In the genomic region with DNA sequence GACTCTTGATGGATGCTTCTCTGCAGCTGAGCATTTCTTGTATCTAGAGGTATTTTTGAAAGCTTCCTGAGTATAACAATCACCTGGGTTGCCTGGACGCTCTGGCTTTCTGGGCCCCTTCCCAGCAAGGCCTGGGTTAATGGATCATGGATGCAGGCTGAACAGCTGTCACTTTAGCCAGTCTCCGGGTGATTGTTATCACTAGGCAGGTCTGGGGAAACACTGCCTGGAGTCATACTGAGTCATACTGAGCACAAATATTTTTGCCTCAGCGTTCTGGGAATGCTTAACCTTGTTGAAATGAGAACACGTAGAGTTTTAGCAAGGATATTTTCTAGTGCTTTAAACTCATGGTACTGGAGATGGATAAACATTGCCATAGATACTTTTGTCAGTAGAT, we compare ENCODE assay signal across 9 cellular contexts.
DNase-seq lines count a peak whose midpoint lies in the region; ATAC-seq and TF ChIP-seq lines count a peak whose summit lies in the region.
"Had no signal": no experiment of that assay in that cellular context is flagged by ENCODE, and none has a peak within 500 bp of the region (broad histone marks: within the 10 kb centered on the region; RNA-seq: fewer than 3 reads in every experiment).

No MANE protein-coding gene starts in this region.

- H3K4me2 ChIP-seq in HCT116 (ENCODE audit: low read length): 0 out of 2 replicates have a peak overlapping the region, but pooled peaks have one; percentile 9

- TF ChIP-seq RAD21 in HCT116 (IDR thresholded peaks at IDR 0.05; ENCODE audit: low read depth): no peak

- peaks cover 0 to 18% of the 10 kb centered on the region in 2 experiments; a peak in 2 of 4 replicates for H3K4me1 ChIP-seq in HCT116 (ENCODE audit: control insufficient read depth in 1 of 2, insufficient read depth in 2 of 2, low read length in 2 of 2)
- peaks cover 11% of the 10 kb centered on the region for H3K4me1 ChIP-seq in foreskin keratinocyte

- no peak for DNase-seq in HCT116 (ENCODE audit: low read depth, low spot score)
- DNase-seq in foreskin keratinocyte: peak; percentile 58 to 76
- DNase-seq in superior temporal gyrus (ENCODE audit: extremely low spot score): peak; percentile 9
- no peak for DNase-seq in cerebellar nuclear complex (lab: John Stamatoyannopoulos, UW)
- DNase-seq: activated CD4-positive, alpha-beta T cell treated with anti-CD3 and anti-CD28 coated beads for 48 hours; NCI-H345 had no signal

- CTCF ChIA-PET in HCT116 (lab: Charles Lee): interaction anchor here (1.2 kb wide), 1 partner anchor 149 kb away, joined by 4 read pairs; no protein-coding TSS in a partner anchor

- RAD21 ChIA-PET in HCT116 (lab: Charles Lee; ENCODE audit: low non-redundant PET in 1 of 2, low total read pairs in 2 of 2, uncharacterized antibody in 2 of 2, unreplicated experiment in 2 of 2): no interaction called here

- no peak overlapping the region for H3K9ac ChIP-seq in HCT116 (ENCODE audit: low read length)

- no peak for ATAC-seq in HCT116
- ATAC-seq in SK-N-SH treated with all-trans-retinoic acid at 6 μM for 48 hours: peak; percentile 83
- ATAC-seq in foreskin keratinocyte: peak; percentile 86
- ATAC-seq in GM19328 (IDR thresholded peaks at IDR 0.05; ENCODE audit: unreplicated experiment): no peak
- no peak for ATAC-seq in HG03280 (IDR thresholded peaks at IDR 0.05; ENCODE audit: unreplicated experiment)

- no peak for TF ChIP-seq POLR2A in HCT116 (IDR thresholded peaks at IDR 0.05; ENCODE audit: borderline replicate concordance, extremely low read depth, insufficient read depth, insufficient read length)

- no peak overlapping the region for H3K4me3 ChIP-seq in HCT116 (replicated peaks in 1 of 2; ENCODE audit: low read depth in 1 of 2, low read length in 2 of 2)

- POLR2A ChIA-PET in HCT116 (lab: Charles Lee): no interaction called here

- no peak for TF ChIP-seq CTCF in HCT116 (IDR thresholded peaks at IDR 0.05 in 2 of 3, conservative IDR thresholded peaks at IDR 0.05 in 1 of 3; ENCODE audit: borderline replicate concordance in 1 of 3, insufficient read depth in 1 of 3, low read depth in 2 of 3, low read length in 2 of 3)
- no peak for TF ChIP-seq CTCF in foreskin keratinocyte (conservative IDR thresholded peaks at IDR 0.05)

- no peaks in the 10 kb centered on the region for H3K9me3 ChIP-seq in HCT116 (ENCODE audit: control insufficient read depth in 1 of 2, insufficient read depth in 1 of 2, low read depth in 1 of 2, low read length in 2 of 2)

- H3K27ac ChIP-seq in HCT116 (ENCODE audit: low read depth, low read length) (no peak overlapping the region), foreskin keratinocyte (peak overlapping the region; percentile 87)

- intact Hi-C loops in HCT116 (cut with micrococcal nuclease): loop anchor here (5.0 to 10.0 kb wide), 4 partner anchors 398 to 1418 kb away; no protein-coding TSS in a partner anchor

- no peak overlapping the region for H2AFZ ChIP-seq in HCT116 (ENCODE audit: low read depth, low read length, poor library complexity, severe bottlenecking)

- H4K20me1 ChIP-seq in HCT116 (ENCODE audit: insufficient read depth): no peaks in the 10 kb centered on the region

- H3K36me3 ChIP-seq in HCT116 (ENCODE audit: control insufficient read depth in 1 of 2, insufficient read depth in 2 of 2, low read length in 2 of 2): no peaks in the 10 kb centered on the region

- BruUV-seq in HCT116 (replicated peaks; lab: Mats Ljungman, UMichigan): no TSS peak

- H3K9me2 ChIP-seq in HCT116 (ENCODE audit: insufficient read depth): no peaks in the 10 kb centered on the region

- H3K27me3 ChIP-seq in HCT116 (ENCODE audit: insufficient read depth, low read length) (no peaks in the 10 kb centered on the region), foreskin keratinocyte (no peaks in the 10 kb centered on the region)

- H3K79me2 ChIP-seq in HCT116 (ENCODE audit: insufficient read depth, low read length): no peaks in the 10 kb centered on the region

TF ChIP-seq in HCT116, 20 proteins besides CTCF, POLR2A, EP300 and RAD21:
- TF ChIP-seq POLR2AphosphoS5 (IDR thresholded peaks at IDR 0.05; ENCODE audit: low read depth, low read length) (no peak), SIN3A (IDR thresholded peaks at IDR 0.05; ENCODE audit: low read depth) (no peak), SP1 (IDR thresholded peaks at IDR 0.05; ENCODE audit: low read depth) (no peak), EZH2phosphoT487 (IDR thresholded peaks at IDR 0.05; ENCODE audit: borderline replicate concordance) (no peak), EGR1 (IDR thresholded peaks at IDR 0.05; ENCODE audit: low read depth) (no peak), FOSL1 (IDR thresholded peaks at IDR 0.05; ENCODE audit: low read depth) (no peak), ZFX (IDR thresholded peaks at IDR 0.05) (no peak), YY1 (IDR thresholded peaks at IDR 0.05; ENCODE audit: extremely low read depth, insufficient replicate concordance, low read depth, low read length) (no peak)
- TF ChIP-seq, protein P1, sequence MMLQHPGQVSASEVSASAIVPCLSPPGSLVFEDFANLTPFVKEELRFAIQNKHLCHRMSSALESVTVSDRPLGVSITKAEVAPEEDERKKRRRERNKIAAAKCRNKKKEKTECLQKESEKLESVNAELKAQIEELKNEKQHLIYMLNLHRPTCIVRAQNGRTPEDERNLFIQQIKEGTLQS (IDR thresholded peaks at IDR 0.05): no peak
- TF ChIP-seq, protein P2, sequence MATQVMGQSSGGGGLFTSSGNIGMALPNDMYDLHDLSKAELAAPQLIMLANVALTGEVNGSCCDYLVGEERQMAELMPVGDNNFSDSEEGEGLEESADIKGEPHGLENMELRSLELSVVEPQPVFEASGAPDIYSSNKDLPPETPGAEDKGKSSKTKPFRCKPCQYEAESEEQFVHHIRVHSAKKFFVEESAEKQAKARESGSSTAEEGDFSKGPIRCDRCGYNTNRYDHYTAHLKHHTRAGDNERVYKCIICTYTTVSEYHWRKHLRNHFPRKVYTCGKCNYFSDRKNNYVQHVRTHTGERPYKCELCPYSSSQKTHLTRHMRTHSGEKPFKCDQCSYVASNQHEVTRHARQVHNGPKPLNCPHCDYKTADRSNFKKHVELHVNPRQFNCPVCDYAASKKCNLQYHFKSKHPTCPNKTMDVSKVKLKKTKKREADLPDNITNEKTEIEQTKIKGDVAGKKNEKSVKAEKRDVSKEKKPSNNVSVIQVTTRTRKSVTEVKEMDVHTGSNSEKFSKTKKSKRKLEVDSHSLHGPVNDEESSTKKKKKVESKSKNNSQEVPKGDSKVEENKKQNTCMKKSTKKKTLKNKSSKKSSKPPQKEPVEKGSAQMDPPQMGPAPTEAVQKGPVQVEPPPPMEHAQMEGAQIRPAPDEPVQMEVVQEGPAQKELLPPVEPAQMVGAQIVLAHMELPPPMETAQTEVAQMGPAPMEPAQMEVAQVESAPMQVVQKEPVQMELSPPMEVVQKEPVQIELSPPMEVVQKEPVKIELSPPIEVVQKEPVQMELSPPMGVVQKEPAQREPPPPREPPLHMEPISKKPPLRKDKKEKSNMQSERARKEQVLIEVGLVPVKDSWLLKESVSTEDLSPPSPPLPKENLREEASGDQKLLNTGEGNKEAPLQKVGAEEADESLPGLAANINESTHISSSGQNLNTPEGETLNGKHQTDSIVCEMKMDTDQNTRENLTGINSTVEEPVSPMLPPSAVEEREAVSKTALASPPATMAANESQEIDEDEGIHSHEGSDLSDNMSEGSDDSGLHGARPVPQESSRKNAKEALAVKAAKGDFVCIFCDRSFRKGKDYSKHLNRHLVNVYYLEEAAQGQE (IDR thresholded peaks at IDR 0.05; ENCODE audit: low read depth): no peak

TF ChIP-seq in SK-N-SH treated with all-trans-retinoic acid at 6 μM for 48 hours, 23 proteins besides CTCF, POLR2A, EP300 and RAD21 (continues in another document):
- TF ChIP-seq ZNF70 (CRISPR knock-in tag; IDR thresholded peaks at IDR 0.05) (no peak), ISL1 (CRISPR knock-in tag; IDR thresholded peaks at IDR 0.05) (no peak; the same call in 1 of the 2 replicates), PPARA (CRISPR knock-in tag; IDR thresholded peaks at IDR 0.05; ENCODE audit: borderline replicate concordance) (no peak), ZFP30 (CRISPR knock-in tag; IDR thresholded peaks at IDR 0.05) (no peak), ESRRG (CRISPR knock-in tag; IDR thresholded peaks at IDR 0.05) (no peak), TOX (CRISPR knock-in tag; IDR thresholded peaks at IDR 0.05; ENCODE audit: borderline replicate concordance) (no peak), SNAI2 (CRISPR knock-in tag; IDR thresholded peaks at IDR 0.05) (no peak), ARNTL (CRISPR knock-in tag; IDR thresholded peaks at IDR 0.05; ENCODE audit: borderline replicate concordance, low read depth) (no peak), BACH2 (CRISPR knock-in tag; IDR thresholded peaks at IDR 0.05; ENCODE audit: borderline replicate concordance) (no peak)
- TF ChIP-seq, protein P3, sequence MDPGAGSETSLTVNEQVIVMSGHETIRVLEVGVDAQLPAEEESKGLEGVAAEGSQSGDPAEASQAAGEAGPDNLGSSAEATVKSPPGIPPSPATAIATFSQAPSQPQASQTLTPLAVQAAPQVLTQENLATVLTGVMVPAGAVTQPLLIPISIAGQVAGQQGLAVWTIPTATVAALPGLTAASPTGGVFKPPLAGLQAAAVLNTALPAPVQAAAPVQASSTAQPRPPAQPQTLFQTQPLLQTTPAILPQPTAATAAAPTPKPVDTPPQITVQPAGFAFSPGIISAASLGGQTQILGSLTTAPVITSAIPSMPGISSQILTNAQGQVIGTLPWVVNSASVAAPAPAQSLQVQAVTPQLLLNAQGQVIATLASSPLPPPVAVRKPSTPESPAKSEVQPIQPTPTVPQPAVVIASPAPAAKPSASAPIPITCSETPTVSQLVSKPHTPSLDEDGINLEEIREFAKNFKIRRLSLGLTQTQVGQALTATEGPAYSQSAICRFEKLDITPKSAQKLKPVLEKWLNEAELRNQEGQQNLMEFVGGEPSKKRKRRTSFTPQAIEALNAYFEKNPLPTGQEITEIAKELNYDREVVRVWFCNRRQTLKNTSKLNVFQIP (CRISPR knock-in tag; IDR thresholded peaks at IDR 0.05; ENCODE audit: borderline replicate concordance, low read depth): no peak
- TF ChIP-seq, protein P4, sequence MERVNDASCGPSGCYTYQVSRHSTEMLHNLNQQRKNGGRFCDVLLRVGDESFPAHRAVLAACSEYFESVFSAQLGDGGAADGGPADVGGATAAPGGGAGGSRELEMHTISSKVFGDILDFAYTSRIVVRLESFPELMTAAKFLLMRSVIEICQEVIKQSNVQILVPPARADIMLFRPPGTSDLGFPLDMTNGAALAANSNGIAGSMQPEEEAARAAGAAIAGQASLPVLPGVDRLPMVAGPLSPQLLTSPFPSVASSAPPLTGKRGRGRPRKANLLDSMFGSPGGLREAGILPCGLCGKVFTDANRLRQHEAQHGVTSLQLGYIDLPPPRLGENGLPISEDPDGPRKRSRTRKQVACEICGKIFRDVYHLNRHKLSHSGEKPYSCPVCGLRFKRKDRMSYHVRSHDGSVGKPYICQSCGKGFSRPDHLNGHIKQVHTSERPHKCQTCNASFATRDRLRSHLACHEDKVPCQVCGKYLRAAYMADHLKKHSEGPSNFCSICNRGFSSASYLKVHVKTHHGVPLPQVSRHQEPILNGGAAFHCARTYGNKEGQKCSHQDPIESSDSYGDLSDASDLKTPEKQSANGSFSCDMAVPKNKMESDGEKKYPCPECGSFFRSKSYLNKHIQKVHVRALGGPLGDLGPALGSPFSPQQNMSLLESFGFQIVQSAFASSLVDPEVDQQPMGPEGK (CRISPR knock-in tag; IDR thresholded peaks at IDR 0.05; ENCODE audit: borderline replicate concordance): no peak

Comparison
In these comparisons a context has a peak if more than half of its experiments do, and no peak if none do; other contexts are left out.
1. ATAC-seq: peak in SK-N-SH treated with all-trans-retinoic acid at 6 μM for 48 hours (single experiment) and foreskin keratinocyte (single experiment); none in HCT116 (single experiment), GM19328 (single experiment) and HG03280 (single experiment).
2. DNase-seq: peak in foreskin keratinocyte (2 of 2) and superior temporal gyrus (single experiment); none in HCT116 (single experiment) and cerebellar nuclear complex (0 of 2).